ENCODE assay signal across 1 cellular context in genomic region chrX:71609095-71609750, GRCh38.
TF ChIP-seq lines count a peak whose summit lies in the region.

No MANE protein-coding gene starts in this region.

TF ChIP-seq in GM12878, 131 proteins besides CTCF, POLR2A, EP300 and RAD21:
- no peak for TF ChIP-seq PBX3 (IDR thresholded peaks at IDR 0.05; ENCODE audit: insufficient replicate concordance, low read depth, low read length)
- peak in 1 of 2 experiments; percentile 28; a peak in 1 of 4 replicates for TF ChIP-seq ETV6 (conservative IDR thresholded peaks at IDR 0.05 in 1 of 2, IDR thresholded peaks at IDR 0.05 in 1 of 2; ENCODE audit: borderline replicate concordance in 1 of 2, low read depth in 1 of 2)
TF ChIP-seq in GM12878: peak in this region for 1.
